In the genomic region with DNA sequence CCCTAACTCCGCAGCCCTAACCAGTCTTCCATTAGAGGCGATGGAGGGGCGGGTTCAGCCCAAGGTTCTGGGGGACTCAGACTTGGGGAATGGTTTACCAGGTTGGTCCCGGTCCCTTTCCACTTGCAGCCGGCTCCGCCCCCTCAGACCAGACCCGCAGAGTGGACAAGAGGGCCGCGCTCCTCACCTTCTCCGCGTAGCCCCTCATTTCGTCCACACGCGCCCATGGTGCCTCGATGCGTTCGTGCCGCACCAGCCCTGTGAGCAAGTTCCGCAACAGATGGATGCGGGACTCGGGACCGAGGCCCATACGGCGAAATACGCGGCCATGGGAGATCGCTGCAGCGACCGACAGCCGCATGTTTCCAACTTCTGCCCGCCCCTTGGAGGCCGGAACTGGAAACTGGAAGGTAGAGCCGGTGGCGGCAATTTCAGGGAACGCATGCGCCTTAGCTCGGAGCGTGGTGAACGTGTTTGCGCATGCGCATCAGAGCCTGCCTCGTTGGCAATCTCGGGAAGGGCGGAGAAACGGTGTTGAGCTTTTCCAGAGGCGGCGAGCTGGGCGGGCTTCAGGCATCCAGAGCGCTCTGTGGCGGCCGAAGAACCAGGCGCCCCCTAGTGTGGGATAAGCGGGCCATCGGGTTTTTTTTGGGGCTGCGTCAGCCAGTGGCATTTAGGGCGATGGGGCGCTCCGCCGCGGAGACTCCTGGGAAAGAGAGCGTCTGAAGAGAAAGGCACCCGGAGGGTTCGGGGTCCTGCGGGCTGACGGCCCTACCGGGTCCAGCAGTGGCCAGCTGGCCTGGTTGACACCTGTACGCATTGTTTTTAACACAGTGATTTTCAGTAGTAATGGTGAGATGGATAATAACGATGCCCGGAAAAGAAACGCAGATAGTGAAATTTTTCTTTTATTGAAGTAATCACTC, we compare ENCODE assay signal across 1 cellular context.
TF ChIP-seq lines count a peak whose summit lies in the region.

A gene (minus strand): TSS at position 405 of the 926 bp plus-strand sequence. CDS start 44 bp downstream, at position 361.

TF ChIP-seq in HepG2, 621 proteins besides CTCF, POLR2A, EP300 and RAD21 (continued from another document and continues in another):
- TF ChIP-seq, protein P1, sequence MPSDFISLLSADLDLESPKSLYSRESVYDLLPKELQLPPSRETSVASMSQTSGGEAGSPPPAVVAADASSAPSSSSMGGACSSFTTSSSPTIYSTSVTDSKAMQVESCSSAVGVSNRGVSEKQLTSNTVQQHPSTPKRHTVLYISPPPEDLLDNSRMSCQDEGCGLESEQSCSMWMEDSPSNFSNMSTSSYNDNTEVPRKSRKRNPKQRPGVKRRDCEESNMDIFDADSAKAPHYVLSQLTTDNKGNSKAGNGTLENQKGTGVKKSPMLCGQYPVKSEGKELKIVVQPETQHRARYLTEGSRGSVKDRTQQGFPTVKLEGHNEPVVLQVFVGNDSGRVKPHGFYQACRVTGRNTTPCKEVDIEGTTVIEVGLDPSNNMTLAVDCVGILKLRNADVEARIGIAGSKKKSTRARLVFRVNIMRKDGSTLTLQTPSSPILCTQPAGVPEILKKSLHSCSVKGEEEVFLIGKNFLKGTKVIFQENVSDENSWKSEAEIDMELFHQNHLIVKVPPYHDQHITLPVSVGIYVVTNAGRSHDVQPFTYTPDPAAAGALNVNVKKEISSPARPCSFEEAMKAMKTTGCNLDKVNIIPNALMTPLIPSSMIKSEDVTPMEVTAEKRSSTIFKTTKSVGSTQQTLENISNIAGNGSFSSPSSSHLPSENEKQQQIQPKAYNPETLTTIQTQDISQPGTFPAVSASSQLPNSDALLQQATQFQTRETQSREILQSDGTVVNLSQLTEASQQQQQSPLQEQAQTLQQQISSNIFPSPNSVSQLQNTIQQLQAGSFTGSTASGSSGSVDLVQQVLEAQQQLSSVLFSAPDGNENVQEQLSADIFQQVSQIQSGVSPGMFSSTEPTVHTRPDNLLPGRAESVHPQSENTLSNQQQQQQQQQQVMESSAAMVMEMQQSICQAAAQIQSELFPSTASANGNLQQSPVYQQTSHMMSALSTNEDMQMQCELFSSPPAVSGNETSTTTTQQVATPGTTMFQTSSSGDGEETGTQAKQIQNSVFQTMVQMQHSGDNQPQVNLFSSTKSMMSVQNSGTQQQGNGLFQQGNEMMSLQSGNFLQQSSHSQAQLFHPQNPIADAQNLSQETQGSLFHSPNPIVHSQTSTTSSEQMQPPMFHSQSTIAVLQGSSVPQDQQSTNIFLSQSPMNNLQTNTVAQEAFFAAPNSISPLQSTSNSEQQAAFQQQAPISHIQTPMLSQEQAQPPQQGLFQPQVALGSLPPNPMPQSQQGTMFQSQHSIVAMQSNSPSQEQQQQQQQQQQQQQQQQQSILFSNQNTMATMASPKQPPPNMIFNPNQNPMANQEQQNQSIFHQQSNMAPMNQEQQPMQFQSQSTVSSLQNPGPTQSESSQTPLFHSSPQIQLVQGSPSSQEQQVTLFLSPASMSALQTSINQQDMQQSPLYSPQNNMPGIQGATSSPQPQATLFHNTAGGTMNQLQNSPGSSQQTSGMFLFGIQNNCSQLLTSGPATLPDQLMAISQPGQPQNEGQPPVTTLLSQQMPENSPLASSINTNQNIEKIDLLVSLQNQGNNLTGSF (CRISPR knock-in tag; IDR thresholded peaks at IDR 0.05): peak; percentile 58
- TF ChIP-seq SMARCE1 (IDR thresholded peaks at IDR 0.05; ENCODE audit: borderline replicate concordance) (no peak), PITX1 (CRISPR knock-in tag; IDR thresholded peaks at IDR 0.05) (0 out of 2 replicates have a peak, but pooled peaks have one; percentile 43), NR1H2 (CRISPR knock-in tag; IDR thresholded peaks at IDR 0.05; ENCODE audit: borderline replicate concordance, low read depth) (no peak; the same call in 1 of the 2 replicates), MIXL1 (CRISPR knock-in tag; IDR thresholded peaks at IDR 0.05) (peak; percentile 44), CBX5 (CRISPR knock-in tag; IDR thresholded peaks at IDR 0.05; ENCODE audit: borderline replicate concordance) (no peak; the same call in 1 of the 2 replicates), AKAP8 (CRISPR knock-in tag; IDR thresholded peaks at IDR 0.05) (no peak), TBP (CRISPR knock-in tag; IDR thresholded peaks at IDR 0.05) (no peak), ZNF766 (CRISPR knock-in tag; IDR thresholded peaks at IDR 0.05; ENCODE audit: borderline replicate concordance) (no peak; the same call in 1 of the 2 replicates), ZMYM3 (CRISPR knock-in tag; IDR thresholded peaks at IDR 0.05) (no peak), SIX4 (CRISPR knock-in tag; IDR thresholded peaks at IDR 0.05) (0 out of 2 replicates have a peak, but pooled peaks have one; percentile 15), ZBTB38 (CRISPR knock-in tag; IDR thresholded peaks at IDR 0.05) (peak; percentile 63; the same call in 1 of the 2 replicates), JARID2 (CRISPR knock-in tag; IDR thresholded peaks at IDR 0.05; ENCODE audit: insufficient replicate concordance) (no peak), MXI1 (IDR thresholded peaks at IDR 0.05; ENCODE audit: borderline replicate concordance, low read depth, low read length) (peak; percentile 90; the same call in 1 of the 3 replicates), RBFOX2 (IDR thresholded peaks at IDR 0.05; ENCODE audit: low read depth, low read length) (peak; percentile 97), YY1 (IDR thresholded peaks at IDR 0.05; ENCODE audit: insufficient read depth, insufficient replicate concordance, low read depth, low read length) (peak; percentile 77), PRPF4 (IDR thresholded peaks at IDR 0.05; ENCODE audit: low read depth, low read length, poor library complexity, severe bottlenecking) (no peak), ZNF441 (CRISPR knock-in tag; IDR thresholded peaks at IDR 0.05; ENCODE audit: borderline replicate concordance) (no peak; the same call in 1 of the 2 replicates), KLF15 (CRISPR knock-in tag; IDR thresholded peaks at IDR 0.05; ENCODE audit: borderline replicate concordance) (no peak), FOXC1 (CRISPR knock-in tag; IDR thresholded peaks at IDR 0.05; ENCODE audit: borderline replicate concordance) (peak; percentile 88; the same call in 1 of the 2 replicates), ZNF564 (CRISPR knock-in tag; IDR thresholded peaks at IDR 0.05) (peak; percentile 93), MTF1 (CRISPR knock-in tag; IDR thresholded peaks at IDR 0.05) (no peak), SATB2 (CRISPR knock-in tag; IDR thresholded peaks at IDR 0.05) (no peak; the same call in 1 of the 2 replicates), SNRNP70 (IDR thresholded peaks at IDR 0.05; ENCODE audit: low read depth, low read length) (no peak)
- TF ChIP-seq, protein P2, sequence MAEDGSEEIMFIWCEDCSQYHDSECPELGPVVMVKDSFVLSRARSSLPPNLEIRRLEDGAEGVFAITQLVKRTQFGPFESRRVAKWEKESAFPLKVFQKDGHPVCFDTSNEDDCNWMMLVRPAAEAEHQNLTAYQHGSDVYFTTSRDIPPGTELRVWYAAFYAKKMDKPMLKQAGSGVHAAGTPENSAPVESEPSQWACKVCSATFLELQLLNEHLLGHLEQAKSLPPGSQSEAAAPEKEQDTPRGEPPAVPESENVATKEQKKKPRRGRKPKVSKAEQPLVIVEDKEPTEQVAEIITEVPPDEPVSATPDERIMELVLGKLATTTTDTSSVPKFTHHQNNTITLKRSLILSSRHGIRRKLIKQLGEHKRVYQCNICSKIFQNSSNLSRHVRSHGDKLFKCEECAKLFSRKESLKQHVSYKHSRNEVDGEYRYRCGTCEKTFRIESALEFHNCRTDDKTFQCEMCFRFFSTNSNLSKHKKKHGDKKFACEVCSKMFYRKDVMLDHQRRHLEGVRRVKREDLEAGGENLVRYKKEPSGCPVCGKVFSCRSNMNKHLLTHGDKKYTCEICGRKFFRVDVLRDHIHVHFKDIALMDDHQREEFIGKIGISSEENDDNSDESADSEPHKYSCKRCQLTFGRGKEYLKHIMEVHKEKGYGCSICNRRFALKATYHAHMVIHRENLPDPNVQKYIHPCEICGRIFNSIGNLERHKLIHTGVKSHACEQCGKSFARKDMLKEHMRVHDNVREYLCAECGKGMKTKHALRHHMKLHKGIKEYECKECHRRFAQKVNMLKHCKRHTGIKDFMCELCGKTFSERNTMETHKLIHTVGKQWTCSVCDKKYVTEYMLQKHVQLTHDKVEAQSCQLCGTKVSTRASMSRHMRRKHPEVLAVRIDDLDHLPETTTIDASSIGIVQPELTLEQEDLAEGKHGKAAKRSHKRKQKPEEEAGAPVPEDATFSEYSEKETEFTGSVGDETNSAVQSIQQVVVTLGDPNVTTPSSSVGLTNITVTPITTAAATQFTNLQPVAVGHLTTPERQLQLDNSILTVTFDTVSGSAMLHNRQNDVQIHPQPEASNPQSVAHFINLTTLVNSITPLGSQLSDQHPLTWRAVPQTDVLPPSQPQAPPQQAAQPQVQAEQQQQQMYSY (CRISPR knock-in tag; IDR thresholded peaks at IDR 0.05): no peak
- TF ChIP-seq, protein P3, sequence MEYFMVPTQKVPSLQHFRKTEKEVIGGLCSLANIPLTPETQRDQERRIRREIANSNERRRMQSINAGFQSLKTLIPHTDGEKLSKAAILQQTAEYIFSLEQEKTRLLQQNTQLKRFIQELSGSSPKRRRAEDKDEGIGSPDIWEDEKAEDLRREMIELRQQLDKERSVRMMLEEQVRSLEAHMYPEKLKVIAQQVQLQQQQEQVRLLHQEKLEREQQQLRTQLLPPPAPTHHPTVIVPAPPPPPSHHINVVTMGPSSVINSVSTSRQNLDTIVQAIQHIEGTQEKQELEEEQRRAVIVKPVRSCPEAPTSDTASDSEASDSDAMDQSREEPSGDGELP (IDR thresholded peaks at IDR 0.05; ENCODE audit: borderline replicate concordance, low read depth): no peak; the same call in 1 of the 2 replicates
- TF ChIP-seq, protein P4, sequence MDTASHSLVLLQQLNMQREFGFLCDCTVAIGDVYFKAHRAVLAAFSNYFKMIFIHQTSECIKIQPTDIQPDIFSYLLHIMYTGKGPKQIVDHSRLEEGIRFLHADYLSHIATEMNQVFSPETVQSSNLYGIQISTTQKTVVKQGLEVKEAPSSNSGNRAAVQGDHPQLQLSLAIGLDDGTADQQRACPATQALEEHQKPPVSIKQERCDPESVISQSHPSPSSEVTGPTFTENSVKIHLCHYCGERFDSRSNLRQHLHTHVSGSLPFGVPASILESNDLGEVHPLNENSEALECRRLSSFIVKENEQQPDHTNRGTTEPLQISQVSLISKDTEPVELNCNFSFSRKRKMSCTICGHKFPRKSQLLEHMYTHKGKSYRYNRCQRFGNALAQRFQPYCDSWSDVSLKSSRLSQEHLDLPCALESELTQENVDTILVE (CRISPR knock-in tag; IDR thresholded peaks at IDR 0.05): peak; percentile 85; the same call in 1 of the 2 replicates
- TF ChIP-seq, protein P5, sequence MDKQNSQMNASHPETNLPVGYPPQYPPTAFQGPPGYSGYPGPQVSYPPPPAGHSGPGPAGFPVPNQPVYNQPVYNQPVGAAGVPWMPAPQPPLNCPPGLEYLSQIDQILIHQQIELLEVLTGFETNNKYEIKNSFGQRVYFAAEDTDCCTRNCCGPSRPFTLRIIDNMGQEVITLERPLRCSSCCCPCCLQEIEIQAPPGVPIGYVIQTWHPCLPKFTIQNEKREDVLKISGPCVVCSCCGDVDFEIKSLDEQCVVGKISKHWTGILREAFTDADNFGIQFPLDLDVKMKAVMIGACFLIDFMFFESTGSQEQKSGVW (CRISPR knock-in tag; IDR thresholded peaks at IDR 0.05; ENCODE audit: borderline replicate concordance): 0 out of 2 replicates have a peak, but pooled peaks have one; percentile 68
- TF ChIP-seq, protein P6, sequence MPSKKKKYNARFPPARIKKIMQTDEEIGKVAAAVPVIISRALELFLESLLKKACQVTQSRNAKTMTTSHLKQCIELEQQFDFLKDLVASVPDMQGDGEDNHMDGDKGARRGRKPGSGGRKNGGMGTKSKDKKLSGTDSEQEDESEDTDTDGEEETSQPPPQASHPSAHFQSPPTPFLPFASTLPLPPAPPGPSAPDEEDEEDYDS (CRISPR knock-in tag; IDR thresholded peaks at IDR 0.05): peak; percentile 86
- TF ChIP-seq, protein P7, sequence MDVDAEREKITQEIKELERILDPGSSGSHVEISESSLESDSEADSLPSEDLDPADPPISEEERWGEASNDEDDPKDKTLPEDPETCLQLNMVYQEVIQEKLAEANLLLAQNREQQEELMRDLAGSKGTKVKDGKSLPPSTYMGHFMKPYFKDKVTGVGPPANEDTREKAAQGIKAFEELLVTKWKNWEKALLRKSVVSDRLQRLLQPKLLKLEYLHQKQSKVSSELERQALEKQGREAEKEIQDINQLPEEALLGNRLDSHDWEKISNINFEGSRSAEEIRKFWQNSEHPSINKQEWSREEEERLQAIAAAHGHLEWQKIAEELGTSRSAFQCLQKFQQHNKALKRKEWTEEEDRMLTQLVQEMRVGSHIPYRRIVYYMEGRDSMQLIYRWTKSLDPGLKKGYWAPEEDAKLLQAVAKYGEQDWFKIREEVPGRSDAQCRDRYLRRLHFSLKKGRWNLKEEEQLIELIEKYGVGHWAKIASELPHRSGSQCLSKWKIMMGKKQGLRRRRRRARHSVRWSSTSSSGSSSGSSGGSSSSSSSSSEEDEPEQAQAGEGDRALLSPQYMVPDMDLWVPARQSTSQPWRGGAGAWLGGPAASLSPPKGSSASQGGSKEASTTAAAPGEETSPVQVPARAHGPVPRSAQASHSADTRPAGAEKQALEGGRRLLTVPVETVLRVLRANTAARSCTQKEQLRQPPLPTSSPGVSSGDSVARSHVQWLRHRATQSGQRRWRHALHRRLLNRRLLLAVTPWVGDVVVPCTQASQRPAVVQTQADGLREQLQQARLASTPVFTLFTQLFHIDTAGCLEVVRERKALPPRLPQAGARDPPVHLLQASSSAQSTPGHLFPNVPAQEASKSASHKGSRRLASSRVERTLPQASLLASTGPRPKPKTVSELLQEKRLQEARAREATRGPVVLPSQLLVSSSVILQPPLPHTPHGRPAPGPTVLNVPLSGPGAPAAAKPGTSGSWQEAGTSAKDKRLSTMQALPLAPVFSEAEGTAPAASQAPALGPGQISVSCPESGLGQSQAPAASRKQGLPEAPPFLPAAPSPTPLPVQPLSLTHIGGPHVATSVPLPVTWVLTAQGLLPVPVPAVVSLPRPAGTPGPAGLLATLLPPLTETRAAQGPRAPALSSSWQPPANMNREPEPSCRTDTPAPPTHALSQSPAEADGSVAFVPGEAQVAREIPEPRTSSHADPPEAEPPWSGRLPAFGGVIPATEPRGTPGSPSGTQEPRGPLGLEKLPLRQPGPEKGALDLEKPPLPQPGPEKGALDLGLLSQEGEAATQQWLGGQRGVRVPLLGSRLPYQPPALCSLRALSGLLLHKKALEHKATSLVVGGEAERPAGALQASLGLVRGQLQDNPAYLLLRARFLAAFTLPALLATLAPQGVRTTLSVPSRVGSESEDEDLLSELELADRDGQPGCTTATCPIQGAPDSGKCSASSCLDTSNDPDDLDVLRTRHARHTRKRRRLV (CRISPR knock-in tag; IDR thresholded peaks at IDR 0.05): peak; percentile 86
- TF ChIP-seq, protein P8, sequence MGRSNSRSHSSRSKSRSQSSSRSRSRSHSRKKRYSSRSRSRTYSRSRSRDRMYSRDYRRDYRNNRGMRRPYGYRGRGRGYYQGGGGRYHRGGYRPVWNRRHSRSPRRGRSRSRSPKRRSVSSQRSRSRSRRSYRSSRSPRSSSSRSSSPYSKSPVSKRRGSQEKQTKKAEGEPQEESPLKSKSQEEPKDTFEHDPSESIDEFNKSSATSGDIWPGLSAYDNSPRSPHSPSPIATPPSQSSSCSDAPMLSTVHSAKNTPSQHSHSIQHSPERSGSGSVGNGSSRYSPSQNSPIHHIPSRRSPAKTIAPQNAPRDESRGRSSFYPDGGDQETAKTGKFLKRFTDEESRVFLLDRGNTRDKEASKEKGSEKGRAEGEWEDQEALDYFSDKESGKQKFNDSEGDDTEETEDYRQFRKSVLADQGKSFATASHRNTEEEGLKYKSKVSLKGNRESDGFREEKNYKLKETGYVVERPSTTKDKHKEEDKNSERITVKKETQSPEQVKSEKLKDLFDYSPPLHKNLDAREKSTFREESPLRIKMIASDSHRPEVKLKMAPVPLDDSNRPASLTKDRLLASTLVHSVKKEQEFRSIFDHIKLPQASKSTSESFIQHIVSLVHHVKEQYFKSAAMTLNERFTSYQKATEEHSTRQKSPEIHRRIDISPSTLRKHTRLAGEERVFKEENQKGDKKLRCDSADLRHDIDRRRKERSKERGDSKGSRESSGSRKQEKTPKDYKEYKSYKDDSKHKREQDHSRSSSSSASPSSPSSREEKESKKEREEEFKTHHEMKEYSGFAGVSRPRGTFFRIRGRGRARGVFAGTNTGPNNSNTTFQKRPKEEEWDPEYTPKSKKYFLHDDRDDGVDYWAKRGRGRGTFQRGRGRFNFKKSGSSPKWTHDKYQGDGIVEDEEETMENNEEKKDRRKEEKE (IDR thresholded peaks at IDR 0.05): no peak
